Comparison of ENCODE assay signal across 21 cellular contexts in genomic region chr3:8460815-8461482, GRCh38. TPM values are rescaled to one million over a fixed set of nuclear protein-coding genes. Genes with fewer than 3 reads are reported as not detected.
A peak's percentile ranks its signal among the peaks of the same experiment; 100 is the strongest.
DNase-seq lines count a peak whose midpoint lies in the region; ATAC-seq, FAIRE-seq and TF ChIP-seq lines count a peak whose summit lies in the region.
"Had no signal": no experiment of that assay in that cellular context is flagged by ENCODE, and none has a peak within 500 bp of the region (broad histone marks: within the 10 kb centered on the region; RNA-seq: fewer than 3 reads in every experiment).

No MANE protein-coding gene starts in this region.

- TF ChIP-seq RAD21 in liver (IDR thresholded peaks at IDR 0.05): peak in 1 of 2 donors; percentile 13
- TF ChIP-seq RAD21 in HepG2 (CRISPR knock-in tag; IDR thresholded peaks at IDR 0.05): no peak

- H3K9me3 Mint-ChIP-seq in activated naive CD8-positive, alpha-beta T cell treated with anti-CD3 and anti-CD28 coated beads, Interleukin-2, amount 50 U/mL, for 24 hours: no peaks in the 10 kb centered on the region
- H3K9me3 Mint-ChIP-seq: stimulated activated effector memory CD8-positive, alpha-beta T cell treated with anti-CD3 and anti-CD28 coated beads, Interleukin-12 subunit alpha, Interleukin-12 subunit beta, amount 100 ng/mL, for 72 hours had no signal

- no peaks in the 10 kb centered on the region for H3K36me3 Mint-ChIP-seq in activated naive CD8-positive, alpha-beta T cell treated with anti-CD3 and anti-CD28 coated beads, Interleukin-2, amount 50 U/mL, for 24 hours (ENCODE audit: low read depth)
- H3K36me3 Mint-ChIP-seq: activated CD8-positive, alpha-beta memory T cell treated with anti-CD3 and anti-CD28 coated beads, Interleukin-2, amount 10 ng/mL, durations not matched to agents 7 days and 5 days; natural killer cell; stimulated activated effector memory CD8-positive, alpha-beta T cell treated with anti-CD3 and anti-CD28 coated beads, Interleukin-12 subunit alpha, Interleukin-12 subunit beta, amount 100 ng/mL, for 72 hours had no signal

- H3K27me3 ChIP-seq in liver (ENCODE audit: control insufficient read depth in 4 of 4, insufficient read depth in 4 of 4, low read length in 3 of 4): no peaks in the 10 kb centered on the region
- H3K27me3 ChIP-seq in HepG2 (ENCODE audit: control insufficient read depth in 1 of 2, insufficient read depth in 2 of 2, low read length in 2 of 2): no peaks in the 10 kb centered on the region
- no peaks in the 10 kb centered on the region for H3K27me3 ChIP-seq in left lung

- in situ Hi-C loops in HepG2 (cut with HindIII; ENCODE audit: extremely low pct_ligation_motif_present, low pct_unique_long_range_greater_than_20kb): no loop called here

- no peaks in the 10 kb centered on the region for H4K20me1 ChIP-seq in HepG2 (ENCODE audit: insufficient read depth, low read length)

- H3K9ac ChIP-seq in liver (ENCODE audit: low read depth in 1 of 2, low read length in 2 of 2) (no peak overlapping the region), HepG2 (ENCODE audit: insufficient read depth, low read depth, low read length) (no peak overlapping the region)

- 77% methylated on average over 3 of the region's 3 CpGs for WGBS in liver
- 70% methylated on average over 3 of the region's 3 CpGs for WGBS in HepG2 (ENCODE audit: low lambda C conversion rate)

- TF ChIP-seq POLR2A in HepG2 (IDR thresholded peaks at IDR 0.05; ENCODE audit: insufficient read depth in 1 of 2, low read depth in 2 of 2, low read length in 2 of 2): no peak

- peaks cover 0 to 21% (median 5%) of the 10 kb centered on the region in 4 donors for H3K4me1 ChIP-seq in liver (ENCODE audit: control insufficient read depth in 4 of 4, insufficient read depth in 4 of 4, low read length in 3 of 4)
- H3K4me1 ChIP-seq in HepG2 (ENCODE audit: insufficient read depth, low read length): peaks cover 41% of the 10 kb centered on the region
- no peaks in the 10 kb centered on the region for H3K4me1 ChIP-seq in left lung

- H3K4me1 Mint-ChIP-seq in activated naive CD8-positive, alpha-beta T cell treated with anti-CD3 and anti-CD28 coated beads, Interleukin-2, amount 50 U/mL, for 24 hours: no peaks in the 10 kb centered on the region
- H3K4me1 Mint-ChIP-seq: activated CD8-positive, alpha-beta memory T cell treated with anti-CD3 and anti-CD28 coated beads, Interleukin-2, amount 10 ng/mL, durations not matched to agents 7 days and 5 days; natural killer cell; stimulated activated effector memory CD8-positive, alpha-beta T cell treated with anti-CD3 and anti-CD28 coated beads, Interleukin-12 subunit alpha, Interleukin-12 subunit beta, amount 100 ng/mL, for 72 hours had no signal

- no peaks in the 10 kb centered on the region for H3K79me2 ChIP-seq in HepG2 (ENCODE audit: insufficient read depth, low read length)

- TF ChIP-seq CTCF in liver (IDR thresholded peaks at IDR 0.05; ENCODE audit: low read depth, low read length, missing input control) (no peak), HepG2 (CRISPR knock-in tag; IDR thresholded peaks at IDR 0.05) (no peak), choroid plexus epithelial cell (conservative IDR thresholded peaks at IDR 0.05; ENCODE audit: low read depth, low read length) (no peak), left lung (IDR thresholded peaks at IDR 0.05) (no peak)

- intact Hi-C loops in HepG2 (cut with micrococcal nuclease; ENCODE audit: unreplicated experiment) (no loop called here), left lung (cut with DNase I) (no loop called here)

- no peak for ATAC-seq in HepG2
- peak; percentile 12 for ATAC-seq in left lung
- ATAC-seq in HG02970 (IDR thresholded peaks at IDR 0.05; ENCODE audit: low FRiP score, unreplicated experiment): no peak
- no peak for ATAC-seq in activated naive CD8-positive, alpha-beta T cell treated with anti-CD3 and anti-CD28 coated beads, Interleukin-2, amount 50 U/mL, for 24 hours
- ATAC-seq: activated CD8-positive, alpha-beta memory T cell treated with anti-CD3 and anti-CD28 coated beads, Interleukin-2, amount 10 ng/mL, durations not matched to agents 7 days and 5 days; K562; left colon; natural killer cell; stimulated activated effector memory CD8-positive, alpha-beta T cell treated with anti-CD3 and anti-CD28 coated beads, Interleukin-12 subunit alpha, Interleukin-12 subunit beta, amount 100 ng/mL, for 72 hours had no signal

- no peak for TF ChIP-seq EP300 in HepG2 (IDR thresholded peaks at IDR 0.05; ENCODE audit: low read depth in 2 of 2, low read length in 2 of 2)
- TF ChIP-seq EP300 in HepG2 (CRISPR knock-in tag; IDR thresholded peaks at IDR 0.05; ENCODE audit: borderline replicate concordance): no peak

- no TSS peak for BruUV-seq in HepG2 (replicated peaks; lab: Mats Ljungman, UMichigan)

- POLR2A ChIA-PET in HepG2 (lab: Yijun Ruan, JAX): interaction anchor here (1.2 kb wide), 1 partner anchor 17 kb away, joined by 4 read pairs; no protein-coding TSS in a partner anchor

- DNase-seq in HepG2 (ENCODE audit: low spot score): no peak
- DNase-seq in choroid plexus epithelial cell (ENCODE audit: low read depth): peak; percentile 70
- no peak for DNase-seq in left lung
- DNase-seq in activated naive CD8-positive, alpha-beta T cell treated with anti-CD3 and anti-CD28 coated beads, Interleukin-2, amount 50 U/mL, for 24 hours: no peak
- DNase-seq in LoVo (ENCODE audit: low spot score): no peak
- DNase-seq in D341Med (ENCODE audit: low spot score): no peak
- DNase-seq: ACHN; activated CD8-positive, alpha-beta memory T cell treated with anti-CD3 and anti-CD28 coated beads, Interleukin-2, amount 10 ng/mL, durations not matched to agents 7 days and 5 days; activated gamma-delta T cell treated with Interleukin-2 at 50 U/mL for 16 hours; Calu3; caudate nucleus; H7; left colon; natural killer cell; NCI-H1436 treated with DMSO at 0.1 percent for 48 hours; retina had no signal

- FAIRE-seq in HepG2 (lab: Jason Lieb, UNC): no peak
- FAIRE-seq: endometrium, K562 had no signal

- H3K27ac ChIP-seq in liver (ENCODE audit: low read depth in 1 of 2, low read length in 2 of 2) (peak overlapping the region; percentile 33 to 55), HepG2 (ENCODE audit: extremely low read length, insufficient read depth, low read length) (no peak overlapping the region), left lung (no peak overlapping the region)

- H3K4me3 Mint-ChIP-seq in activated naive CD8-positive, alpha-beta T cell treated with anti-CD3 and anti-CD28 coated beads, Interleukin-2, amount 50 U/mL, for 24 hours: no peak overlapping the region
- H3K4me3 Mint-ChIP-seq: activated CD8-positive, alpha-beta memory T cell treated with anti-CD3 and anti-CD28 coated beads, Interleukin-2, amount 10 ng/mL, durations not matched to agents 7 days and 5 days; natural killer cell; stimulated activated effector memory CD8-positive, alpha-beta T cell treated with anti-CD3 and anti-CD28 coated beads, Interleukin-12 subunit alpha, Interleukin-12 subunit beta, amount 100 ng/mL, for 72 hours had no signal

- CTCF ChIA-PET in HepG2 (lab: Yijun Ruan, JAX; ENCODE audit: low intra/inter-chr PET ratio, low total read pairs): no interaction called here

- H3K4me3 ChIP-seq in liver (ENCODE audit: low read depth in 1 of 3, low read length in 3 of 3): no peak overlapping the region
- no peak overlapping the region for H3K4me3 ChIP-seq in HepG2 (replicated peaks in 1 of 3; ENCODE audit: insufficient read depth in 1 of 3, low read depth in 2 of 3, low read length in 3 of 3)
- H3K4me3 ChIP-seq in choroid plexus epithelial cell (ENCODE audit: low read depth, low read length): no peak overlapping the region
- H3K4me3 ChIP-seq in left lung: no peak overlapping the region
- H3K4me3 ChIP-seq: K562 had no signal

- no peak overlapping the region for H3K27ac Mint-ChIP-seq in activated naive CD8-positive, alpha-beta T cell treated with anti-CD3 and anti-CD28 coated beads, Interleukin-2, amount 50 U/mL, for 24 hours
- H3K27ac Mint-ChIP-seq: activated CD8-positive, alpha-beta memory T cell treated with anti-CD3 and anti-CD28 coated beads, Interleukin-2, amount 10 ng/mL, durations not matched to agents 7 days and 5 days; natural killer cell; stimulated activated effector memory CD8-positive, alpha-beta T cell treated with anti-CD3 and anti-CD28 coated beads, Interleukin-12 subunit alpha, Interleukin-12 subunit beta, amount 100 ng/mL, for 72 hours had no signal

- H2AFZ ChIP-seq in HepG2 (ENCODE audit: low read length): no peak overlapping the region

- no peak overlapping the region for H3K4me2 ChIP-seq in HepG2 (ENCODE audit: low read depth, low read length)

- peaks cover 3% of the 10 kb centered on the region for H3K27me3 Mint-ChIP-seq in activated naive CD8-positive, alpha-beta T cell treated with anti-CD3 and anti-CD28 coated beads, Interleukin-2, amount 50 U/mL, for 24 hours

- no peaks in the 10 kb centered on the region for H3K36me3 ChIP-seq in liver (ENCODE audit: control insufficient read depth in 4 of 4, insufficient read depth in 3 of 4, low read depth in 1 of 4, low read length in 3 of 4)
- no peaks in the 10 kb centered on the region for H3K36me3 ChIP-seq in HepG2 (replicated peaks in 1 of 2; ENCODE audit: control insufficient read depth in 1 of 2, insufficient read depth in 2 of 2, low read length in 2 of 2)
- H3K36me3 ChIP-seq in left lung: no peaks in the 10 kb centered on the region

- H3K9me3 ChIP-seq in liver (ENCODE audit: control insufficient read depth in 4 of 4, low read length in 3 of 4) (no peaks in the 10 kb centered on the region), HepG2 (ENCODE audit: low read length) (no peaks in the 10 kb centered on the region), left lung (no peaks in the 10 kb centered on the region)

RNA-seq across cellular contexts. Expression of gene LMCD1, which starts 40.7 kb away (rescaled TPM):
- total RNA-seq in liver (1 to 10 TPM; 5.2 to 8.3 TPM), HepG2 (2016; rRNA removed; fragmentation: Illumina TruSeq; extraction: Trizol) (6.1 and 6.2 TPM in 2 replicates), left lung (10 to 100 TPM; 69.6 to 84.8 TPM)
- polyA plus RNA-seq in liver (1 to 10 TPM; 3.1 to 6.8 TPM), HepG2 (2011; rRNA removed) (6.1 and 7.1 TPM in 2 replicates)
- total RNA-seq in HepG2 (2016; cell fraction: cytosol; rRNA removed; fragmentation: Illumina TruSeq; extraction: Trizol; ENCODE audit: low read depth): 1.7 and 2.4 TPM in 2 replicates
- total RNA-seq in HepG2 (2016; cell fraction: insoluble cytoplasmic fraction; rRNA removed; fragmentation: Illumina TruSeq; extraction: Trizol): 5.4 and 5.9 TPM in 2 replicates
- total RNA-seq in HepG2 (2016; cell fraction: membrane; rRNA removed; fragmentation: Illumina TruSeq; extraction: Trizol): 4.3 and 4.7 TPM in 2 replicates
- total RNA-seq in HepG2 (2016; cell fraction: nucleus; rRNA removed; fragmentation: Illumina TruSeq; extraction: Trizol): 3.8 and 6.4 TPM in 2 replicates
- 5.3 and 8.6 TPM in 2 replicates for polyA plus RNA-seq in HepG2 (2011; cell fraction: cytosol; rRNA removed)
- polyA plus RNA-seq in HepG2 (2011; cell fraction: nucleus; rRNA removed): 4.5 and 4.6 TPM in 2 replicates
- 8.2 and 10.5 TPM in 2 replicates for polyA plus RNA-seq in HepG2 (2012)
- polyA plus RNA-seq in HepG2 (2016; cell fraction: cytosol; fragmentation: Illumina TruSeq; extraction: Trizol; ENCODE audit: low read depth): 1.5 and 2.2 TPM in 2 replicates
- polyA plus RNA-seq in HepG2 (2016; cell fraction: insoluble cytoplasmic fraction; fragmentation: Illumina TruSeq; extraction: Trizol; ENCODE audit: low read depth): 6.6 and 6.8 TPM in 2 replicates
- polyA plus RNA-seq in HepG2 (2016; cell fraction: membrane; fragmentation: Illumina TruSeq; extraction: Trizol; ENCODE audit: low read depth): 3.0 and 3.5 TPM in 2 replicates
- polyA plus RNA-seq in HepG2 (2016; cell fraction: nucleus; fragmentation: Illumina TruSeq; extraction: Trizol; ENCODE audit: insufficient read depth, low read depth): 3.4 and 4.0 TPM in 2 replicates
- polyA minus RNA-seq in HepG2 (2011; rRNA and poly(A)+ RNA removed; ENCODE audit: low replicate concordance): 0.09 and 5.2 TPM in 2 replicates
- polyA minus RNA-seq in HepG2 (2011; cell fraction: cytosol; rRNA and poly(A)+ RNA removed): 3.3 and 4.0 TPM in 2 replicates
- polyA minus RNA-seq in HepG2 (2011; cell fraction: nucleus; rRNA and poly(A)+ RNA removed): 4.4 and 9.5 TPM in 2 replicates
- total RNA-seq: K562, natural killer cell had no signal

Comparison
In these comparisons a context has a peak if more than half of its experiments do, and no peak if none do; other contexts are left out.
1. H3K27ac ChIP-seq: peak in liver (2 of 2); none in HepG2 (single experiment) and left lung (0 of 2).
2. RNA of gene LMCD1, which starts 40.7 kb away (total RNA-seq): 69.6 to 84.8 TPM in left lung; 5.2 to 8.3 TPM in liver and 1.7 to 6.4 TPM in HepG2; every median in the first group is over 4 times any median in the second.